Comparison of ENCODE assay signal across 23 cellular contexts in genomic region chr3:39113291-39113690, GRCh38. TPM values are rescaled to one million over a fixed set of nuclear protein-coding genes. Genes with fewer than 3 reads are reported as not detected.
DNase-seq lines count a peak whose midpoint lies in the region; ATAC-seq and TF ChIP-seq lines count a peak whose summit lies in the region.
"Had no signal": no experiment of that assay in that cellular context is flagged by ENCODE, and none has a peak within 500 bp of the region (broad histone marks: within the 10 kb centered on the region; RNA-seq: fewer than 3 reads in every experiment).

No MANE protein-coding gene starts in this region.

- no peak overlapping the region for H3K4me3 ChIP-seq in endodermal cell (ENCODE audit: low read length)
- no peak overlapping the region for H3K4me3 ChIP-seq in thyroid gland (replicated peaks in 1 of 3)
- no peak overlapping the region for H3K4me3 ChIP-seq in uterus
- H3K4me3 ChIP-seq: A549; BLaER1 treated with 17β-estradiol and CSF1 and Interleukin-3, amounts not matched to agents 10 nM and 100 nM; GM12878; GM23248 had no signal

- peaks cover 6% of the 10 kb centered on the region for H3K27me3 Mint-ChIP-seq in endodermal cell (ENCODE audit: insufficient read depth)
- H3K27me3 Mint-ChIP-seq: CD4-positive, alpha-beta T cell; CD8-positive, alpha-beta memory T cell had no signal

- no peak overlapping the region for H3K4me3 Mint-ChIP-seq in endodermal cell
- H3K4me3 Mint-ChIP-seq: CD14-positive monocyte; CD4-positive, alpha-beta T cell; CD8-positive, alpha-beta memory T cell had no signal

- peaks cover 2% of the 10 kb centered on the region for H3K4me1 Mint-ChIP-seq in endodermal cell

- H3K27me3 ChIP-seq in endodermal cell (ENCODE audit: control insufficient read depth, insufficient read depth, low read length, poor library complexity, severe bottlenecking) = no peaks in the 10 kb centered on the region
- no peaks in the 10 kb centered on the region for H3K27me3 ChIP-seq in thyroid gland
- H3K27me3 ChIP-seq in uterus = no peaks in the 10 kb centered on the region
- H3K27me3 ChIP-seq: BE2C; BLaER1 treated with 17β-estradiol and CSF1 and Interleukin-3, amounts not matched to agents 10 nM and 100 nM had no signal

- TF ChIP-seq CTCF in endodermal cell (conservative IDR thresholded peaks at IDR 0.05) = no peak
- TF ChIP-seq CTCF in thyroid gland (IDR thresholded peaks at IDR 0.05) = no peak
- TF ChIP-seq CTCF in uterus (IDR thresholded peaks at IDR 0.05) = no peak

- H3K27ac ChIP-seq in endodermal cell (ENCODE audit: low read depth, low read length) = no peak overlapping the region
- no peak overlapping the region for H3K27ac ChIP-seq in thyroid gland
- H3K27ac ChIP-seq in uterus = no peak overlapping the region
- H3K27ac ChIP-seq: A549; BLaER1 treated with 17β-estradiol and CSF1 and Interleukin-3, amounts not matched to agents 10 nM and 100 nM; GM23248 had no signal

- H3K4me1 ChIP-seq in endodermal cell (ENCODE audit: control insufficient read depth, insufficient read depth, low read length) (no peaks in the 10 kb centered on the region), thyroid gland (peaks cover 1 to 2% of the 10 kb centered on the region in 2 donors), uterus (no peaks in the 10 kb centered on the region)
- H3K4me1 ChIP-seq: BE2C had no signal

- H3K36me3 Mint-ChIP-seq in endodermal cell (ENCODE audit: low read depth) = no peaks in the 10 kb centered on the region

- H3K36me3 ChIP-seq in endodermal cell (ENCODE audit: control insufficient read depth, insufficient read depth, low read length) (no peaks in the 10 kb centered on the region), thyroid gland (peaks cover 0 to 7% of the 10 kb centered on the region in 2 donors), uterus (no peaks in the 10 kb centered on the region)
- H3K36me3 ChIP-seq: BE2C had no signal

- WGBS in endodermal cell (ENCODE audit: insufficient coverage in 1 of 2, insufficient read length in 1 of 2), 2 experiments = 96 to 100% methylated on average over 1 to 3 of the region's 3 CpGs
- WGBS in thyroid gland, 2 donors = 63 to 81% methylated on average over 3 of the region's 3 CpGs

- no peaks in the 10 kb centered on the region for H3K9me3 Mint-ChIP-seq in endodermal cell
- H3K9me3 Mint-ChIP-seq: CD14-positive monocyte; CD4-positive, alpha-beta T cell; CD8-positive, alpha-beta memory T cell had no signal

- intact Hi-C loops in cardiac septum (cut with DNase I) (no loop called here), left ventricle myocardium superior (cut with micrococcal nuclease) (no loop called here), thyroid gland (cut with DNase I) (no loop called here), uterus (cut with DNase I; ENCODE audit: low total_unique reads) (no loop called here)

- H3K9me3 ChIP-seq in endodermal cell (ENCODE audit: control insufficient read depth, low read length) (no peaks in the 10 kb centered on the region), thyroid gland (no peaks in the 10 kb centered on the region), uterus (no peaks in the 10 kb centered on the region)
- H3K9me3 ChIP-seq: A549; BE2C; BLaER1 treated with 17β-estradiol and CSF1 and Interleukin-3, amounts not matched to agents 10 nM and 100 nM had no signal

- TF ChIP-seq POLR2A in thyroid gland (IDR thresholded peaks at IDR 0.05) (no peak), uterus (IDR thresholded peaks at IDR 0.05) (no peak)

- DNase-seq in cardiac septum (ENCODE audit: low spot score) (peak; percentile 50), left ventricle myocardium superior (no peak), endodermal cell (peak; percentile 25), mesenteric fat pad (ENCODE audit: low spot score) (peak; percentile 53), thyroid gland (no peak), uterus (no peak)
- DNase-seq: 8988T; ACHN; AML-193; BE2C; CD4-positive, alpha-beta T cell; CD8-positive, alpha-beta memory T cell; DMS 273 treated with DMSO at 0.1 percent for 48 hours; DMS79; EL; GDM1; GM23248; H7; HCEC 1CT had no signal

- no peak for ATAC-seq in left ventricle myocardium superior
- ATAC-seq: A549, GM12878 had no signal

- H3K9ac ChIP-seq in endodermal cell (ENCODE audit: extremely low read depth, low read length, poor library complexity, severe bottlenecking) = no peak overlapping the region
- H3K9ac ChIP-seq: BLaER1 treated with 17β-estradiol and CSF1 and Interleukin-3, amounts not matched to agents 10 nM and 100 nM; GM23248 had no signal

- H3K27ac Mint-ChIP-seq in endodermal cell = no peak overlapping the region
- H3K27ac Mint-ChIP-seq: CD14-positive monocyte; CD4-positive, alpha-beta T cell had no signal

RNA-seq across cellular contexts. Expression of gene TTC21A, which starts 5.8 kb away (rescaled TPM):
- total RNA-seq in cardiac septum (3.0 TPM), left ventricle myocardium superior (1.1 TPM), endodermal cell (1 to 10 TPM; 5.7 to 5.8 TPM), mesenteric fat pad (3.1 TPM), thyroid gland (10 to 100 TPM in 3 of 4 donors, 1 to 10 TPM in 1; 8.9 to 17.8 (median 11.7) TPM), uterus (10 to 100 TPM in 1 of 4 donors, 1 to 10 TPM in 3; 2.8 to 16.3 (median 6.1) TPM)
- 8.1 TPM for polyA plus RNA-seq in endodermal cell (2013, experiment 1 of 2)
- polyA plus RNA-seq in endodermal cell (2013, experiment 2 of 2) = 7.0 TPM

RNA-seq across cellular contexts. Expression of gene GORASP1, which starts 5.9 kb away (rescaled TPM):
- total RNA-seq in cardiac septum (45.9 TPM), left ventricle myocardium superior (50.6 TPM), endodermal cell (10 to 100 TPM; 47.4 to 48.9 TPM), mesenteric fat pad (58.7 TPM), thyroid gland (100 to 1,000 TPM in 2 of 4 donors, 10 to 100 TPM in 2; 64.6 to 105 (median 101) TPM), uterus (10 to 100 TPM; 32.3 to 73.4 (median 47.5) TPM)
- 34.8 TPM for polyA plus RNA-seq in endodermal cell (2013, experiment 1 of 2)
- polyA plus RNA-seq in endodermal cell (2013, experiment 2 of 2) = 28.4 TPM

RNA-seq across cellular contexts. Expression of gene CSRNP1, which starts 40.1 kb away (rescaled TPM):
- total RNA-seq in cardiac septum = 11.5 TPM
- total RNA-seq in left ventricle myocardium superior = 11.2 TPM
- 10 to 100 TPM in 1 of 2 donors, 1 to 10 TPM in 1; 9.2 to 11.1 TPM for total RNA-seq in endodermal cell
- polyA plus RNA-seq in endodermal cell (2013, experiment 1 of 2) = 7.5 TPM
- polyA plus RNA-seq in endodermal cell (2013, experiment 2 of 2) = 8.0 TPM
- total RNA-seq in mesenteric fat pad = 130 TPM
- total RNA-seq in thyroid gland = 10 to 100 TPM; 33.5 to 81.0 (median 36.7) TPM
- 10 to 100 TPM; 23.6 to 79.7 (median 55.0) TPM for total RNA-seq in uterus

Comparison
In these comparisons a context has a peak if more than half of its experiments do, and no peak if none do; other contexts are left out.
1. DNase-seq: peak in cardiac septum (single experiment), endodermal cell (single experiment) and mesenteric fat pad (single experiment); none in left ventricle myocardium superior (single experiment), thyroid gland (0 of 2) and uterus (0 of 2).